9 cellular contexts compared by ENCODE assay signal in genomic region chr19:14081797-14082674, GRCh38. TPM values are rescaled to one million over a fixed set of nuclear protein-coding genes. Genes with fewer than 3 reads are reported as not detected.
A peak's percentile ranks its signal among the peaks of the same experiment; 100 is the strongest.
DNase-seq lines count a peak whose midpoint lies in the region; ATAC-seq and TF ChIP-seq lines count a peak whose summit lies in the region.
"Had no signal": no experiment of that assay in that cellular context is flagged by ENCODE, and none has a peak within 500 bp of the region (broad histone marks: within the 10 kb centered on the region; RNA-seq: fewer than 3 reads in every experiment).

No MANE protein-coding gene starts in this region.

- H2AFZ ChIP-seq in DND-41 (ENCODE audit: low read depth, low read length), result peak overlapping the region; percentile 90
- peak overlapping the region; percentile 72; the same call in 1 of the 2 replicates for H2AFZ ChIP-seq in SK-N-SH (ENCODE audit: low read depth)

- TF ChIP-seq CTCF in DND-41 (IDR thresholded peaks at IDR 0.05; ENCODE audit: borderline replicate concordance, extremely low read depth, low read length, poor library complexity, severe bottlenecking) (no peak), SK-N-SH (IDR thresholded peaks at IDR 0.05) (no peak)

- TF ChIP-seq EP300 in SK-N-SH (IDR thresholded peaks at IDR 0.05; ENCODE audit: borderline replicate concordance in 1 of 2, low read depth in 1 of 2, low read length in 1 of 2), result no peak

- H3K27ac Mint-ChIP-seq in naive thymus-derived CD4-positive, alpha-beta T cell, result peak overlapping the region; percentile 86 to 98 (median 95)

- no peaks in the 10 kb centered on the region for H3K27me3 Mint-ChIP-seq in naive thymus-derived CD4-positive, alpha-beta T cell

- H3K36me3 Mint-ChIP-seq in naive thymus-derived CD4-positive, alpha-beta T cell, result no peaks in the 10 kb centered on the region

- H3K79me2 ChIP-seq in DND-41 (ENCODE audit: insufficient read depth, low read length) (peaks cover 17% of the 10 kb centered on the region), SK-N-SH (ENCODE audit: insufficient read depth) (peaks cover 19% of the 10 kb centered on the region; the same call in 1 of the 2 replicates)

- TF ChIP-seq RAD21 in SK-N-SH (IDR thresholded peaks at IDR 0.05; ENCODE audit: low read length), result no peak

- H3K4me1 Mint-ChIP-seq in naive thymus-derived CD4-positive, alpha-beta T cell, result peaks cover 0 to 27% (median 17%) of the 10 kb centered on the region in 7 donors

- DNase-seq in DND-41, result no peak
- DNase-seq in HAP-1 (ENCODE audit: low spot score in 2 of 2), result peak in 1 of 2 experiments; percentile 19
- no peak for DNase-seq in SK-N-SH
- peak in 1 of 3 donors; percentile 22 for DNase-seq in effector memory CD4-positive, alpha-beta T cell
- DNase-seq in naive thymus-derived CD4-positive, alpha-beta T cell, result peak in 1 of 9 donors; percentile 58
- no peak for DNase-seq in NK-92 (lab: John Stamatoyannopoulos, UW; ENCODE audit: unreplicated experiment)

- H3F3A ChIP-seq in SK-N-SH (replicated peaks; ENCODE audit: insufficient read depth), result peaks cover 14% of the 10 kb centered on the region

- POLR2A ChIA-PET in SK-N-SH (lab: Yijun Ruan, JAX), result interaction anchor here (0.6 to 1.6 kb wide), 4 partner anchors 10 to 216 kb away, joined by 3 to 5 read pairs (median 4); partner anchors contain the start of genes ASF1B and MISP3
- POLR2A ChIA-PET in naive thymus-derived CD4-positive, alpha-beta T cell (lab: Charles Lee), result interaction anchor here (0.5 to 3.3 kb wide), 11 partner anchors 8 to 76 kb away, joined by 3 to 24 read pairs (median 4); partner anchors contain the start of genes ASF1B, IL27RA, RFX1 and SAMD1

- H3K4me1 ChIP-seq in DND-41 (ENCODE audit: insufficient read depth, low read length) (peaks cover 22% of the 10 kb centered on the region), HAP-1 (peaks cover 5% of the 10 kb centered on the region), SK-N-SH (ENCODE audit: control insufficient read depth in 1 of 2, insufficient read depth in 2 of 2, low read depth in 1 of 2, low read length in 1 of 2) (peaks cover 3 to 12% of the 10 kb centered on the region in 2 experiments; a peak in 2 of 4 replicates)
- H3K4me1 ChIP-seq in effector memory CD4-positive, alpha-beta T cell (ENCODE audit: control insufficient read depth, insufficient read depth, low read length, poor library complexity, severe bottlenecking), result peaks cover 12% of the 10 kb centered on the region
- H3K4me1 ChIP-seq in naive thymus-derived CD4-positive, alpha-beta T cell (ENCODE audit: control insufficient read depth in 2 of 2, insufficient read depth in 2 of 2, low read length in 2 of 2), result peaks cover 5 to 15% of the 10 kb centered on the region in 2 donors

- intact Hi-C loops in naive thymus-derived CD4-positive, alpha-beta T cell (cut with micrococcal nuclease), result loop anchor here (1.0 to 10.0 kb wide), 17 partner anchors 8 to 965 kb away; partner anchors contain the start of genes C19orf53 (in 2 of the 2), NACC1 (in 2 of the 2), PRKACA (in 2 of the 2) and RFX1 (in 2 of the 2)

- H3K36me3 ChIP-seq in DND-41 (ENCODE audit: insufficient read depth, low read length), result peaks cover 5% of the 10 kb centered on the region; the same call in 1 of the 2 replicates
- peaks cover 4% of the 10 kb centered on the region; the same call in 1 of the 2 replicates for H3K36me3 ChIP-seq in HAP-1 (replicated peaks)
- H3K36me3 ChIP-seq in SK-N-SH (replicated peaks in 1 of 2; ENCODE audit: control insufficient read depth in 1 of 2, insufficient read depth in 2 of 2, low read length in 1 of 2), result peaks cover 4 to 6% of the 10 kb centered on the region in 2 experiments
- H3K36me3 ChIP-seq in effector memory CD4-positive, alpha-beta T cell (ENCODE audit: control insufficient read depth, insufficient read depth, low read length), result no peaks in the 10 kb centered on the region
- H3K36me3 ChIP-seq in naive thymus-derived CD4-positive, alpha-beta T cell (ENCODE audit: control insufficient read depth in 2 of 3, insufficient read depth in 3 of 3, low read length in 3 of 3), result no peaks in the 10 kb centered on the region

- in situ Hi-C loops in HAP-1 (cut with MboI; ENCODE audit: low sequenced_read_pairs), result no loop called here

- H3K27ac ChIP-seq in DND-41 (ENCODE audit: low read length) (peak overlapping the region; percentile 65), SK-N-SH (ENCODE audit: low read depth in 2 of 2, low read length in 1 of 2) (peak overlapping the region; percentile 51 to 52; a peak in 2 of 4 replicates)
- H3K27ac ChIP-seq in effector memory CD4-positive, alpha-beta T cell (ENCODE audit: insufficient read depth, low read length, poor library complexity, severe bottlenecking), result peak overlapping the region; percentile 78
- peak overlapping the region; percentile 75 for H3K27ac ChIP-seq in naive thymus-derived CD4-positive, alpha-beta T cell (ENCODE audit: low read depth, low read length)

- WGBS in SK-N-SH (ENCODE audit: low lambda C conversion rate), result 6% methylated on average over 11 of the region's 24 CpGs

- H3K4me2 ChIP-seq in DND-41 (ENCODE audit: insufficient read depth, low read length), result peak overlapping the region; percentile 93
- peak overlapping the region; percentile 94 for H3K4me2 ChIP-seq in SK-N-SH

- H3K9me3 Mint-ChIP-seq in naive thymus-derived CD4-positive, alpha-beta T cell, result peaks cover 0 to 1% (median 0%) of the 10 kb centered on the region in 11 donors

- H3K4me3 Mint-ChIP-seq in naive thymus-derived CD4-positive, alpha-beta T cell, result peak overlapping the region; percentile 80 to 98 (median 94)

- ATAC-seq in DND-41 (ENCODE audit: insufficient read depth, low read depth) (no peak), HG03159 (IDR thresholded peaks at IDR 0.05; ENCODE audit: unreplicated experiment) (no peak), HG03025 (IDR thresholded peaks at IDR 0.05; ENCODE audit: low FRiP score, unreplicated experiment) (no peak)
- ATAC-seq in naive thymus-derived CD4-positive, alpha-beta T cell, result no peak

- H3K9me3 ChIP-seq in DND-41 (ENCODE audit: insufficient read depth, low read length, severe bottlenecking) (no peaks in the 10 kb centered on the region), HAP-1 (no peaks in the 10 kb centered on the region), SK-N-SH (no peaks in the 10 kb centered on the region)
- H3K9me3 ChIP-seq in effector memory CD4-positive, alpha-beta T cell (ENCODE audit: control insufficient read depth, low read length), result no peaks in the 10 kb centered on the region
- H3K9me3 ChIP-seq in naive thymus-derived CD4-positive, alpha-beta T cell (ENCODE audit: control insufficient read depth in 2 of 3, low read length in 3 of 3), result no peaks in the 10 kb centered on the region

- CTCF ChIA-PET in SK-N-SH (lab: Yijun Ruan, JAX), result interaction anchor here (0.7 to 6.6 kb wide), 7 partner anchors 9 to 489 kb away, joined by 3 to 37 read pairs (median 4); partner anchors contain the start of genes ASF1B, IL27RA, MISP3 and NDUFB7
- CTCF ChIA-PET in naive thymus-derived CD4-positive, alpha-beta T cell (lab: Charles Lee), result interaction anchor here (0.7 to 2.0 kb wide), 8 partner anchors 8 to 203 kb away, joined by 3 to 6 read pairs (median 4); partner anchors contain the start of gene ASF1B

- H4K20me1 ChIP-seq in DND-41 (ENCODE audit: insufficient read depth, low read length) (no peaks in the 10 kb centered on the region), SK-N-SH (ENCODE audit: insufficient read depth) (no peaks in the 10 kb centered on the region)

- H3K27me3 ChIP-seq in DND-41 (ENCODE audit: insufficient read depth, low read length, poor library complexity) (no peaks in the 10 kb centered on the region), HAP-1 (ENCODE audit: low read depth) (no peaks in the 10 kb centered on the region), SK-N-SH (ENCODE audit: insufficient read depth) (no peaks in the 10 kb centered on the region)
- H3K27me3 ChIP-seq in effector memory CD4-positive, alpha-beta T cell (replicated peaks; ENCODE audit: control insufficient read depth, insufficient read depth, low read length, poor library complexity, severe bottlenecking), result no peaks in the 10 kb centered on the region
- H3K27me3 ChIP-seq in naive thymus-derived CD4-positive, alpha-beta T cell (ENCODE audit: control insufficient read depth in 2 of 2, insufficient read depth in 2 of 2, low read length in 2 of 2), result no peaks in the 10 kb centered on the region

- H3K9ac ChIP-seq in DND-41 (ENCODE audit: low read depth, low read length) (peak overlapping the region; percentile 70), SK-N-SH (peak overlapping the region; percentile 78)

- H3K9me2 ChIP-seq in SK-N-SH, result no peaks in the 10 kb centered on the region

- H3K4me3 ChIP-seq in DND-41 (ENCODE audit: low read depth in 1 of 2, low read length in 2 of 2) (peak overlapping the region; percentile 50 to 94), HAP-1 (peak overlapping the region; percentile 52), SK-N-SH (ENCODE audit: low read depth in 2 of 2, low read length in 1 of 2) (peak overlapping the region; percentile 68 to 77)
- H3K4me3 ChIP-seq in effector memory CD4-positive, alpha-beta T cell (ENCODE audit: insufficient read depth, low read depth, low read length, poor library complexity, severe bottlenecking), result peak overlapping the region; percentile 69
- H3K4me3 ChIP-seq in naive thymus-derived CD4-positive, alpha-beta T cell (ENCODE audit: low read length), result peak overlapping the region; percentile 86

RNA-seq across cellular contexts. Expression of gene C19orf67, which starts 3.5 kb away (rescaled TPM):
- polyA plus RNA-seq in SK-N-SH (2012; rRNA removed), result not detected in 2 replicates
- polyA plus RNA-seq in SK-N-SH (2012; cell fraction: cytosol; rRNA removed), result not detected in 2 replicates
- not detected in 2 replicates for polyA plus RNA-seq in SK-N-SH (2012; cell fraction: nucleus; rRNA removed)
- under 1 TPM in 3 of 5 experiments, not detected in 2; 0.34 to 0.78 (median 0.60) TPM for total RNA-seq in naive thymus-derived CD4-positive, alpha-beta T cell
- not detected for polyA plus RNA-seq in naive thymus-derived CD4-positive, alpha-beta T cell
- total RNA-seq: RPMI7951 had no signal

RNA-seq across cellular contexts. Expression of gene SAMD1, which starts 8.5 kb away (rescaled TPM):
- 11.7 and 19.0 TPM in 2 replicates for polyA plus RNA-seq in SK-N-SH (2012; rRNA removed)
- polyA plus RNA-seq in SK-N-SH (2012; cell fraction: cytosol; rRNA removed), result 12.1 and 16.7 TPM in 2 replicates
- 24.4 and 35.4 TPM in 2 replicates for polyA plus RNA-seq in SK-N-SH (2012; cell fraction: nucleus; rRNA removed)
- 10 to 100 TPM; 32.6 to 87.3 (median 62.5) TPM for total RNA-seq in naive thymus-derived CD4-positive, alpha-beta T cell
- 1 to 10 TPM; 3.0 to 4.0 TPM for polyA plus RNA-seq in naive thymus-derived CD4-positive, alpha-beta T cell

RNA-seq across cellular contexts. Expression of gene MISP3, which starts 9.4 kb away (rescaled TPM):
- 1.6 and 2.6 TPM in 2 replicates for polyA plus RNA-seq in SK-N-SH (2012; rRNA removed)
- 2.0 and 2.2 TPM in 2 replicates for polyA plus RNA-seq in SK-N-SH (2012; cell fraction: cytosol; rRNA removed)
- 2.5 and 5.0 TPM in 2 replicates for polyA plus RNA-seq in SK-N-SH (2012; cell fraction: nucleus; rRNA removed)
- 1 to 10 TPM in 2 of 5 experiments, under 1 TPM in 3; 0.58 to 1.9 (median 0.91) TPM for total RNA-seq in naive thymus-derived CD4-positive, alpha-beta T cell
- under 1 TPM; 0.18 to 0.19 TPM for polyA plus RNA-seq in naive thymus-derived CD4-positive, alpha-beta T cell

RNA-seq across cellular contexts. Expression of gene PALM3, which starts 20.2 kb away (rescaled TPM):
- 5.2 and 5.5 TPM in 2 replicates for polyA plus RNA-seq in SK-N-SH (2012; rRNA removed)
- 4.3 and 5.5 TPM in 2 replicates for polyA plus RNA-seq in SK-N-SH (2012; cell fraction: cytosol; rRNA removed)
- polyA plus RNA-seq in SK-N-SH (2012; cell fraction: nucleus; rRNA removed), result 3.1 and 3.6 TPM in 2 replicates
- total RNA-seq in naive thymus-derived CD4-positive, alpha-beta T cell, result under 1 TPM in 1 of 5 experiments, not detected in 4; 0.22 TPM
- polyA plus RNA-seq in naive thymus-derived CD4-positive, alpha-beta T cell, result not detected

RNA-seq across cellular contexts. Expression of gene PRKACA, which starts 35.5 kb away (rescaled TPM):
- polyA plus RNA-seq in SK-N-SH (2012; rRNA removed), result 17.2 and 48.4 TPM in 2 replicates
- 33.8 and 53.4 TPM in 2 replicates for polyA plus RNA-seq in SK-N-SH (2012; cell fraction: cytosol; rRNA removed)
- 32.5 and 44.9 TPM in 2 replicates for polyA plus RNA-seq in SK-N-SH (2012; cell fraction: nucleus; rRNA removed)
- total RNA-seq in naive thymus-derived CD4-positive, alpha-beta T cell, result 100 to 1,000 TPM in 1 of 5 experiments, 10 to 100 TPM in 4; 41.3 to 101 (median 63.1) TPM
- polyA plus RNA-seq in naive thymus-derived CD4-positive, alpha-beta T cell, result 1 to 10 TPM; 1.9 to 2.2 TPM
